20 cellular contexts compared by ENCODE assay signal in genomic region chr7:101576993-101577392, GRCh38. TPM values are rescaled to one million over a fixed set of nuclear protein-coding genes. Genes with fewer than 3 reads are reported as not detected.
DNase-seq lines count a peak whose midpoint lies in the region; ATAC-seq, FAIRE-seq and TF ChIP-seq lines count a peak whose summit lies in the region.
"Had no signal": no experiment of that assay in that cellular context is flagged by ENCODE, and none has a peak within 500 bp of the region (broad histone marks: within the 10 kb centered on the region; RNA-seq: fewer than 3 reads in every experiment).

No MANE protein-coding gene starts in this region.

- no peak for TF ChIP-seq POLR2A in HCT116 (IDR thresholded peaks at IDR 0.05; ENCODE audit: borderline replicate concordance, extremely low read depth, insufficient read depth, insufficient read length)

- H3K36me3 ChIP-seq in HCT116 (ENCODE audit: control insufficient read depth in 1 of 2, insufficient read depth in 2 of 2, low read length in 2 of 2): no peaks in the 10 kb centered on the region
- H3K36me3 ChIP-seq in bronchial epithelial cell (ENCODE audit: control insufficient read depth, insufficient read depth, low read length): no peaks in the 10 kb centered on the region
- no peaks in the 10 kb centered on the region for H3K36me3 ChIP-seq in H7 (replicated peaks; ENCODE audit: control insufficient read depth, insufficient read depth, low read length)

- RAD21 ChIA-PET in HCT116 (lab: Charles Lee; ENCODE audit: low non-redundant PET in 1 of 2, low total read pairs in 2 of 2, uncharacterized antibody in 2 of 2, unreplicated experiment in 2 of 2): no interaction called here

- BruUV-seq in HCT116 (replicated peaks; lab: Mats Ljungman, UMichigan): no TSS peak

- 0 out of 4 replicates have a peak, but pooled peaks cover 0 to 3% of the 10 kb centered on the region in 2 experiments for H3K9me3 ChIP-seq in HCT116 (ENCODE audit: control insufficient read depth in 1 of 2, insufficient read depth in 1 of 2, low read depth in 1 of 2, low read length in 2 of 2)

- no peak overlapping the region for H2AFZ ChIP-seq in HCT116 (ENCODE audit: low read depth, low read length, poor library complexity, severe bottlenecking)

- CTCF ChIA-PET in HCT116 (lab: Charles Lee): interaction anchor here (1.1 kb wide), 1 partner anchor 26 kb away, joined by 5 read pairs; no protein-coding TSS in a partner anchor

- TF ChIP-seq CTCF in HCT116 (IDR thresholded peaks at IDR 0.05 in 2 of 3, conservative IDR thresholded peaks at IDR 0.05 in 1 of 3; ENCODE audit: borderline replicate concordance in 1 of 3, insufficient read depth in 1 of 3, low read depth in 2 of 3, low read length in 2 of 3) (no peak), bronchial epithelial cell (IDR thresholded peaks at IDR 0.05; ENCODE audit: insufficient read depth, low read length, severe bottlenecking) (no peak)

- no peak for TF ChIP-seq RAD21 in HCT116 (IDR thresholded peaks at IDR 0.05; ENCODE audit: low read depth)

- no peak overlapping the region for H3K27ac ChIP-seq in HCT116 (ENCODE audit: low read depth, low read length)
- H3K27ac ChIP-seq: HL-60 had no signal

- no peak for FAIRE-seq in bronchial epithelial cell (lab: Jason Lieb, UNC)
- FAIRE-seq: GM12892 had no signal

- peak; percentile 52; the same call in 1 of the 2 replicates for ATAC-seq in HCT116
- ATAC-seq in HG02610 (IDR thresholded peaks at IDR 0.05; ENCODE audit: unreplicated experiment): no peak
- ATAC-seq in HG03139 (IDR thresholded peaks at IDR 0.05; ENCODE audit: unreplicated experiment): no peak
- ATAC-seq: Panc1, SK-N-SH treated with all-trans-retinoic acid at 6 μM for 48 hours had no signal

- no peaks in the 10 kb centered on the region for H3K9me2 ChIP-seq in HCT116 (ENCODE audit: insufficient read depth)

- H3K27me3 ChIP-seq in HCT116 (ENCODE audit: insufficient read depth, low read length) (no peaks in the 10 kb centered on the region), bronchial epithelial cell (ENCODE audit: control insufficient read depth, insufficient read depth, low read length) (no peaks in the 10 kb centered on the region), H7 (ENCODE audit: control insufficient read depth, insufficient read depth, low read length) (no peaks in the 10 kb centered on the region)

- no peak overlapping the region for H3K9ac ChIP-seq in HCT116 (ENCODE audit: low read length)

- H3K4me3 ChIP-seq in HCT116 (replicated peaks in 1 of 2; ENCODE audit: low read depth in 1 of 2, low read length in 2 of 2): no peak overlapping the region
- H3K4me3 ChIP-seq in bronchial epithelial cell (ENCODE audit: low read depth, low read length): no peak overlapping the region
- H3K4me3 ChIP-seq in H7 (ENCODE audit: insufficient read depth, low read depth, low read length): no peak overlapping the region

- intact Hi-C loops in HCT116 (cut with micrococcal nuclease): no loop called here

- DNase-seq in EL: peak; percentile 27
- DNase-seq in HCT116 (ENCODE audit: low read depth, low spot score): no peak
- peak; percentile 38 for DNase-seq in bronchial epithelial cell (ENCODE audit: low read depth)
- peak; percentile 65 for DNase-seq in islet precursor cell
- DNase-seq in H7: no peak
- DNase-seq: GDM1, KBM-7, NCI-H1092 treated with DMSO at 0.1 percent for 48 hours, NCI-H1694 treated with DMSO at 0.1 percent for 48 hours, NCI-H2171, NCI-H446 treated with DMSO at 0.1 percent for 48 hours, NCI-H774, SHP77 had no signal

- H3K4me2 ChIP-seq in HCT116 (ENCODE audit: low read length): no peak overlapping the region

- H3K79me2 ChIP-seq in HCT116 (ENCODE audit: insufficient read depth, low read length): no peaks in the 10 kb centered on the region

- POLR2A ChIA-PET in HCT116 (lab: Charles Lee): no interaction called here

- peaks cover 0 to 8% of the 10 kb centered on the region in 2 experiments; a peak in 1 of 4 replicates for H3K4me1 ChIP-seq in HCT116 (ENCODE audit: control insufficient read depth in 1 of 2, insufficient read depth in 2 of 2, low read length in 2 of 2)

- no peaks in the 10 kb centered on the region for H4K20me1 ChIP-seq in HCT116 (ENCODE audit: insufficient read depth)

TF ChIP-seq in HCT116, 20 proteins besides CTCF, POLR2A, EP300 and RAD21:
- TF ChIP-seq EZH2 (IDR thresholded peaks at IDR 0.05) (no peak), CEBPB (IDR thresholded peaks at IDR 0.05; ENCODE audit: low read depth) (peak; percentile 64; the same call in 1 of the 2 replicates)

RNA-seq across cellular contexts. Expression of gene MYL10, which starts 52.1 kb away (rescaled TPM):
- total RNA-seq in HCT116 (2021; ENCODE audit: unreplicated experiment) (not detected), bronchial epithelial cell (not detected in 2 replicates)
- not detected in 2 replicates for polyA plus RNA-seq in HCT116 (2012)
- not detected in 2 replicates for total RNA-seq in H7 (2014; rRNA removed; shearing (Covaris generic))
- total RNA-seq: Caco-2 had no signal

Comparison
In these comparisons a context has a peak if more than half of its experiments do, and no peak if none do; other contexts are left out.
1. DNase-seq: peak in EL (single experiment), bronchial epithelial cell (single experiment) and islet precursor cell (single experiment); none in HCT116 (single experiment) and H7 (single experiment).